In genomic region chr7:12686234-12686893, GRCh38 we compare ENCODE assay signal across 8 cellular contexts. TPM values are rescaled to one million over a fixed set of nuclear protein-coding genes. Genes with fewer than 3 reads are reported as not detected.
A peak's percentile ranks its signal among the peaks of the same experiment; 100 is the strongest.
DNase-seq lines count a peak whose midpoint lies in the region; TF ChIP-seq lines count a peak whose summit lies in the region.

No MANE protein-coding gene starts in this region.

- 5% methylated on average over 33 of the region's 54 CpGs for WGBS in suprapubic skin

- DNase-seq in G401 (ENCODE audit: low spot score): peak; percentile 66
- DNase-seq in HAP-1 (ENCODE audit: low spot score in 2 of 2): peak; percentile 78 to 93
- peak; percentile 99 for DNase-seq in MG63
- peak; percentile 7 to 17 for DNase-seq in SJCRH30
- DNase-seq in activated naive CD4-positive, alpha-beta T cell treated with Interleukin-2 at 50 U/mL for 16 hours: peak; percentile 96
- peak; percentile 81 for DNase-seq in germinal center (ENCODE audit: low spot score)
- DNase-seq in nucleus accumbens (lab: John Stamatoyannopoulos, UW): peak; percentile 9 to 93 (median 78)
- DNase-seq in suprapubic skin (ENCODE audit: low spot score in 2 of 2): peak; percentile 96 to 98

- no peaks in the 10 kb centered on the region for H3K27me3 ChIP-seq in HAP-1 (ENCODE audit: low read depth)
- no peaks in the 10 kb centered on the region for H3K27me3 ChIP-seq in MG63
- no peaks in the 10 kb centered on the region for H3K27me3 ChIP-seq in SJCRH30
- no peaks in the 10 kb centered on the region for H3K27me3 ChIP-seq in suprapubic skin

- TF ChIP-seq CTCF in suprapubic skin (IDR thresholded peaks at IDR 0.05): peak; percentile 94 to 99

- H3K27ac ChIP-seq in SJCRH30: no peak overlapping the region
- H3K27ac ChIP-seq in suprapubic skin: peak overlapping the region; percentile 98

- H3K36me3 ChIP-seq in HAP-1 (replicated peaks): peaks cover 5% of the 10 kb centered on the region; the same call in 1 of the 2 replicates
- peaks cover 34% of the 10 kb centered on the region for H3K36me3 ChIP-seq in MG63
- no peaks in the 10 kb centered on the region for H3K36me3 ChIP-seq in SJCRH30
- H3K36me3 ChIP-seq in suprapubic skin: no peaks in the 10 kb centered on the region

- no peak for TF ChIP-seq POLR2A in suprapubic skin (IDR thresholded peaks at IDR 0.05)

- H3K9me3 ChIP-seq in HAP-1 (no peaks in the 10 kb centered on the region), MG63 (no peaks in the 10 kb centered on the region; the same call in 1 of the 2 replicates), SJCRH30 (replicated peaks) (no peaks in the 10 kb centered on the region), suprapubic skin (no peaks in the 10 kb centered on the region)

- peaks cover 25% of the 10 kb centered on the region for H3K4me1 ChIP-seq in HAP-1
- peaks cover 4% of the 10 kb centered on the region for H3K4me1 ChIP-seq in SJCRH30
- H3K4me1 ChIP-seq in suprapubic skin: peaks cover 25% of the 10 kb centered on the region

- TF ChIP-seq EP300 in suprapubic skin (IDR thresholded peaks at IDR 0.05): peak; percentile 54

- in situ Hi-C loops in G401 (cut with HindIII; ENCODE audit: low sequenced_read_pairs) (no loop called here), HAP-1 (cut with MboI; ENCODE audit: low sequenced_read_pairs) (no loop called here)

- H3K4me3 ChIP-seq in HAP-1 (peak overlapping the region; percentile 93), MG63 (peak overlapping the region; percentile 98), SJCRH30 (peak overlapping the region; percentile 65), suprapubic skin (peak overlapping the region; percentile 83)

RNA-seq across cellular contexts. Expression of gene ARL4A, which starts 1.1 kb away (rescaled TPM):
- 21.4 and 26.1 TPM in 2 replicates for total RNA-seq in G401 (2014; rRNA removed; shearing (Covaris generic))
- 66.5 and 99.5 TPM in 2 replicates for total RNA-seq in MG63 (2014; rRNA removed; shearing (Covaris generic); ENCODE audit: low replicate concordance)
- total RNA-seq in SJCRH30 (2014; rRNA removed; shearing (Covaris generic)): 0.81 and 1.5 TPM in 2 replicates
- 100 to 1,000 TPM in 3 of 4 donors, 10 to 100 TPM in 1; 98.1 to 116 (median 112) TPM for total RNA-seq in suprapubic skin

Comparison
In these comparisons a context has a peak if more than half of its experiments do, and no peak if none do; other contexts are left out.
1. DNase-seq: peak in every context shown above with its lines; median percentile 99 in MG63; 97 in suprapubic skin; 96 in activated naive CD4-positive, alpha-beta T cell treated with Interleukin-2 at 50 U/mL for 16 hours; 86 in HAP-1; 81 in germinal center; 78 in nucleus accumbens; 66 in G401; 12 in SJCRH30.